In genomic region chr9:92142329-92142728, GRCh38 we compare ENCODE assay signal across 17 cellular contexts.
"Had no signal": no experiment of that assay in that cellular context is flagged by ENCODE, and none has a peak within 500 bp of the region (broad histone marks: within the 10 kb centered on the region; RNA-seq: fewer than 3 reads in every experiment).

No MANE protein-coding gene starts in this region.

- H3K4me3 Mint-ChIP-seq: activated CD4-positive, alpha-beta memory T cell treated with anti-CD3 and anti-CD28 coated beads for 36 hours; activated CD4-positive, alpha-beta T cell treated with anti-CD3 and anti-CD28 coated beads for 36 hours; activated CD8-positive, alpha-beta memory T cell treated with anti-CD3 and anti-CD28 coated beads, Interleukin-2, amount 10 ng/mL, durations not matched to agents 7 days and 5 days; activated T-cell treated with anti-CD3 and anti-CD28 coated beads, Interleukin-2, amount 50 U/mL, for 24 hours; stimulated activated memory B cell treated with anti-CD40 and anti-IgM and Interleukin-4, amounts not matched to agents 10 μg/mL and 1 μg/mL and 100 μg/mL, for 72 hours had no signal

- H3K27ac ChIP-seq: body of pancreas, parathyroid adenoma, SK-N-MC, transverse colon, VCaP had no signal

- H2AFZ ChIP-seq: parathyroid adenoma had no signal

- H3K27ac Mint-ChIP-seq: activated CD4-positive, alpha-beta memory T cell treated with anti-CD3 and anti-CD28 coated beads for 36 hours; activated CD4-positive, alpha-beta T cell treated with anti-CD3 and anti-CD28 coated beads for 36 hours; activated CD8-positive, alpha-beta memory T cell treated with anti-CD3 and anti-CD28 coated beads, Interleukin-2, amount 10 ng/mL, durations not matched to agents 7 days and 5 days; activated T-cell treated with anti-CD3 and anti-CD28 coated beads, Interleukin-2, amount 50 U/mL, for 24 hours; stimulated activated memory B cell treated with anti-CD40 and anti-IgM and Interleukin-4, amounts not matched to agents 10 μg/mL and 1 μg/mL and 100 μg/mL, for 72 hours had no signal

- H3K9ac ChIP-seq: parathyroid adenoma had no signal

- H3K9me3 Mint-ChIP-seq: activated CD4-positive, alpha-beta memory T cell treated with anti-CD3 and anti-CD28 coated beads for 36 hours; activated T-cell treated with anti-CD3 and anti-CD28 coated beads, Interleukin-2, amount 50 U/mL, for 24 hours; neural crest cell; stimulated activated memory B cell treated with anti-CD40 and anti-IgM and Interleukin-4, amounts not matched to agents 10 μg/mL and 1 μg/mL and 100 μg/mL, for 72 hours had no signal

- DNase-seq: activated CD4-positive, alpha-beta memory T cell treated with anti-CD3 and anti-CD28 coated beads for 36 hours; activated CD4-positive, alpha-beta T cell treated with anti-CD3 and anti-CD28 coated beads for 36 hours; activated CD8-positive, alpha-beta memory T cell treated with anti-CD3 and anti-CD28 coated beads, Interleukin-2, amount 10 ng/mL, durations not matched to agents 7 days and 5 days; activated naive CD4-positive, alpha-beta T cell treated with anti-CD3 and anti-CD28 coated beads, Interleukin-2, amount 50 U/mL, for 16 hours; activated T-cell treated with anti-CD3 and anti-CD28 coated beads, Interleukin-2, amount 50 U/mL, for 24 hours; body of pancreas; hippocampal formation; left ventricle myocardium inferior; mesendoderm; stimulated activated CD4-positive, alpha-beta T cell treated with anti-CD3 and anti-CD28 coated beads, Interleukin-2, amount 100 ng/mL, for 48 hours; transverse colon had no signal

- ATAC-seq: activated CD4-positive, alpha-beta T cell treated with anti-CD3 and anti-CD28 coated beads for 36 hours; activated CD8-positive, alpha-beta memory T cell treated with anti-CD3 and anti-CD28 coated beads, Interleukin-2, amount 10 ng/mL, durations not matched to agents 7 days and 5 days; body of pancreas; stimulated activated memory B cell treated with anti-CD40 and anti-IgM and Interleukin-4, amounts not matched to agents 10 μg/mL and 1 μg/mL and 100 μg/mL, for 72 hours had no signal

- H3K36me3 ChIP-seq: esophagus muscularis mucosa, left ventricle myocardium inferior, transverse colon had no signal

- H3K4me1 ChIP-seq: parathyroid adenoma had no signal

- H3K9me3 ChIP-seq: body of pancreas, esophagus muscularis mucosa, left ventricle myocardium inferior, transverse colon had no signal

- H3K79me2 ChIP-seq: parathyroid adenoma had no signal

- H3K36me3 Mint-ChIP-seq: activated CD4-positive, alpha-beta memory T cell treated with anti-CD3 and anti-CD28 coated beads for 36 hours; activated CD8-positive, alpha-beta memory T cell treated with anti-CD3 and anti-CD28 coated beads, Interleukin-2, amount 10 ng/mL, durations not matched to agents 7 days and 5 days; stimulated activated memory B cell treated with anti-CD40 and anti-IgM and Interleukin-4, amounts not matched to agents 10 μg/mL and 1 μg/mL and 100 μg/mL, for 72 hours had no signal

- H3K4me3 ChIP-seq: body of pancreas, SK-N-MC had no signal
